6 cellular contexts compared by ENCODE assay signal in the genomic region with DNA sequence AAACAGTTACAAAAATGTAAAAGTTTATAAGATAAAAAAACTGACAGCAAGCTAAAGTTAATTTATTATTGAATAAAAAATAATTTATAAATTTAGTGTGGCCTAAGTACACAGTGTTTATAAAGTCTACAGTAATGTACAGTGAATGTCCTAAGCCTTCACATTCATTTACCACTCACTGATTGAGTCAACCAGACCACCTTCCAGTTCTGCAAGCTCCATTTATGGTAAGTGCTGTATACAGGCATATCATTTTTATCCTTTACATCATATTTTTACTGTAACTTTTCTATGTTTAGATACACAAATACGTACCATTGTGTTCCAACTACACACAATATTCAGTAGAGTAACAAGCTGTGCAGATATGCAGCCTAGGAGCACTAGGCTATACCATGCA.
"Had no signal": no experiment of that assay in that cellular context is flagged by ENCODE, and none has a peak within 500 bp of the region (broad histone marks: within the 10 kb centered on the region; RNA-seq: fewer than 3 reads in every experiment).

No MANE protein-coding gene starts in this region.

- FAIRE-seq: GM12891, GM12892, GM18507, GM19239 had no signal

- DNase-seq: GDM1, GF-D8 had no signal
